ENCODE assay signal across 16 cellular contexts in the genomic region with DNA sequence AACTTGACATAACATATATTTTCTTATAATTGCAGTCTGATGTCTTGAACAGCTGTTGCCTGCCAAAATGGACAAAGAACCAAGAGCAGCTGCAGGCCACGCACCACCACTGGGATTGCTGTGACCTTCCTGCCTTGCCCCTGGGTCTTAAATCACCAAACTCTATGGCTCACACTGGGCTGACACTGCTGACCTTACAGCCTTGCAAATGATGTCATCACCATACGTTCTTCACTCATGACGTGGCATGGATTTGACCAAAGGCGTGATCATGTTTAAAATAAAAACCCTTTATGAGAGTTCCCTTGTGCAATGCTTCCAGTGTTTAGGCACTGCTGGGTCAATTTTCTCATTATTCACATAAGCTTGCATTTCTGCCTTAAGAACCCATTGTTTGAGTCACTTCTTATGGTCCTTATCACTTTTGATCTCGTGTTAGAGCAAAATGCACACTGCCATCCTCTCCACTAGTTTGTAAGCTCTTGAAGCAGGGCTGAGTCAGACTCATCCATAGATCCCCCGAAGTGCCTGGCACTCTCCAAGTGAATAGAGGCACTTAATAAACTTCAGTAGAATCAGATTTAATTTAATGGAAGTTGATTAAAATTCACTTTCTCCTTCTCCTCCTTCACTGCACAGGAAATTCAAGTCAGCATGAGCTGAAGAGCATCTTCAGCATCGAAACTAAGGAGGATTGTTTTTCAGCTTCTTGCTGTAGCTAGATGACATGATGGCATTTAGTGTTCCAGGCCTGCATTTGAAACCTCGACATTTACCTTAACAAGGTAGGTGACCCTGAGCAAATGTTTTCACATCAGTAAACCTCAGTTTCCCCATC.
DNase-seq lines count a peak whose midpoint lies in the region; ATAC-seq and TF ChIP-seq lines count a peak whose summit lies in the region.
"Had no signal": no experiment of that assay in that cellular context is flagged by ENCODE, and none has a peak within 500 bp of the region (broad histone marks: within the 10 kb centered on the region; RNA-seq: fewer than 3 reads in every experiment).

No MANE protein-coding gene starts in this region.

- dilution Hi-C loops in IMR-90 (cut with HindIII; ENCODE audit: low sequenced_read_pairs, unreplicated experiment), result no loop called here

- intact Hi-C loops in IMR-90 (cut with micrococcal nuclease) (no loop called here), right cardiac atrium (cut with DNase I) (no loop called here)

- no peak overlapping the region for H3K4ac ChIP-seq in IMR-90 (ENCODE audit: low read depth, low read length)

- H3K4me1 ChIP-seq in IMR-90 (ENCODE audit: control insufficient read depth, insufficient read depth, low read length) (no peaks in the 10 kb centered on the region), right cardiac atrium (ENCODE audit: control insufficient read depth, insufficient read depth, low read length) (no peaks in the 10 kb centered on the region)
- H3K4me1 ChIP-seq: tibial nerve had no signal

- no peak overlapping the region for H3K4me2 ChIP-seq in IMR-90 (ENCODE audit: low read depth, low read length)

- H2AK5ac ChIP-seq in IMR-90 (ENCODE audit: low read depth, low read length), result no peak overlapping the region

- H2AFZ ChIP-seq in IMR-90 (replicated peaks; ENCODE audit: low read length, poor library complexity), result no peak overlapping the region

- H4K5ac ChIP-seq in IMR-90 (ENCODE audit: low read depth, low read length), result no peak overlapping the region

- no peaks in the 10 kb centered on the region for H3K9me1 ChIP-seq in IMR-90 (ENCODE audit: insufficient read depth, low read length)

- H2BK120ac ChIP-seq in IMR-90 (ENCODE audit: low read depth, low read length), result no peak overlapping the region

- H3K36me3 ChIP-seq in IMR-90 (ENCODE audit: control insufficient read depth, insufficient read depth, low read length), result no peaks in the 10 kb centered on the region
- H3K36me3 ChIP-seq: MG63, tibial nerve had no signal

- H3K79me1 ChIP-seq in IMR-90 (ENCODE audit: low read depth in 1 of 2, low read length in 2 of 2), result no peaks in the 10 kb centered on the region

- in situ Hi-C loops in IMR-90 (cut with MboI; ENCODE audit: low sequenced_read_pairs), result loop anchor here (25.0 kb wide), 3 partner anchors 122 to 372 kb away; no protein-coding TSS in a partner anchor

- H3K14ac ChIP-seq in IMR-90 (replicated peaks; ENCODE audit: low read depth, low read length), result no peak overlapping the region

- no peak overlapping the region for H3K9ac ChIP-seq in IMR-90 (ENCODE audit: low read depth, low read length)

- no peak overlapping the region for H4K91ac ChIP-seq in IMR-90 (ENCODE audit: insufficient read depth, low read depth, low read length)

- H2BK5ac ChIP-seq in IMR-90 (ENCODE audit: low read depth, low read length, poor library complexity, severe bottlenecking), result no peak overlapping the region

- H3K27me3 ChIP-seq in IMR-90 (ENCODE audit: control insufficient read depth, insufficient read depth, low read length) (peaks cover 8% of the 10 kb centered on the region), right cardiac atrium (ENCODE audit: control insufficient read depth, insufficient read depth) (no peaks in the 10 kb centered on the region)
- H3K27me3 ChIP-seq: MG63, tibial nerve had no signal

- no peak for TF ChIP-seq RAD21 in IMR-90 (IDR thresholded peaks at IDR 0.05; ENCODE audit: low read length)

- no peak overlapping the region for H3K18ac ChIP-seq in IMR-90 (ENCODE audit: low read depth, low read length)

- no TSS peak for BruUV-seq in IMR-90 (replicated peaks; lab: Mats Ljungman, UMichigan)

- DNase-seq in IMR-90 (peak; percentile 92), amniotic epithelial cell (ENCODE audit: low read depth) (peak; percentile 63), myocyte (ENCODE audit: low read depth) (peak; percentile 86), right cardiac atrium (no peak), SHP77 treated with DMSO at 0.1 percent for 48 hours (lab: John Stamatoyannopoulos, UW) (no peak), DMS 273 treated with DMSO at 0.1 percent for 48 hours (lab: John Stamatoyannopoulos, UW) (no peak), DMS114 treated with DMSO at 0.1 percent for 48 hours (lab: John Stamatoyannopoulos, UW; ENCODE audit: unreplicated experiment) (no peak)
- DNase-seq: activated CD4-positive, alpha-beta T cell treated with anti-CD3 and anti-CD28 coated beads for 48 hours; activated effector memory CD4-positive, alpha-beta T cell treated with Interleukin-2 at 50 U/mL for 16 hours; Calu3; central memory CD4-positive, alpha-beta T cell; hypothalamus; MG63; NCI-H2171 had no signal

- ATAC-seq in IMR-90 (ENCODE audit: low read depth) (peak; percentile 93), right cardiac atrium (no peak)

- H2BK15ac ChIP-seq in IMR-90 (ENCODE audit: low read depth, low read length), result no peak overlapping the region

- no peak overlapping the region for H3K27ac ChIP-seq in IMR-90 (ENCODE audit: insufficient read depth, low read length)
- H3K27ac ChIP-seq in right cardiac atrium (ENCODE audit: low read length), result no peak overlapping the region

- peaks cover 4% of the 10 kb centered on the region; the same call in 1 of the 2 replicates for H3K9me3 ChIP-seq in IMR-90 (ENCODE audit: control insufficient read depth, insufficient read depth, low read length)
- H3K9me3 ChIP-seq in right cardiac atrium (ENCODE audit: control insufficient read depth, low read length), result no peaks in the 10 kb centered on the region
- H3K9me3 ChIP-seq: MG63 had no signal

- no peak overlapping the region for H3K4me3 ChIP-seq in IMR-90 (ENCODE audit: insufficient read depth, low read depth, low read length)
- H3K4me3 ChIP-seq in right cardiac atrium (ENCODE audit: low read length), result no peak overlapping the region
- H3K4me3 ChIP-seq: MG63, tibial nerve had no signal

- H2AK9ac ChIP-seq in IMR-90 (replicated peaks; ENCODE audit: low read depth, low read length, poor library complexity), result no peak overlapping the region

- POLR2A ChIA-PET in IMR-90 (lab: Charles Lee; ENCODE audit: unreplicated experiment), result no interaction called here

- H3K23ac ChIP-seq in IMR-90 (ENCODE audit: low read depth, low read length), result no peak overlapping the region

- H3K56ac ChIP-seq in IMR-90 (ENCODE audit: extremely low read depth, insufficient read depth, low read length), result no peak overlapping the region

- 30% methylated on average over 5 of the region's 8 CpGs; no CpG with 5 or more reads in 1 of the 2 experiments for WGBS in IMR-90 (ENCODE audit: extremely low coverage in 2 of 2, insufficient read length in 1 of 2), 2 experiments
- 66% methylated on average over 8 of the region's 8 CpGs for WGBS in right cardiac atrium

- no peaks in the 10 kb centered on the region for H4K20me1 ChIP-seq in IMR-90 (ENCODE audit: insufficient read depth, low read length)

- no peak overlapping the region for H4K8ac ChIP-seq in IMR-90 (ENCODE audit: low read depth in 2 of 2, low read length in 2 of 2)

- TF ChIP-seq CTCF in GM12872 (IDR thresholded peaks at IDR 0.05; ENCODE audit: insufficient read depth, low read depth, low read length) (0 out of 3 replicates have a peak, but pooled peaks have one; percentile 8), IMR-90 (conservative IDR thresholded peaks at IDR 0.05; ENCODE audit: low read depth, low read length) (no peak)

- H2BK20ac ChIP-seq in IMR-90 (ENCODE audit: low read depth, low read length), result no peak overlapping the region

- CTCF ChIA-PET in IMR-90 (lab: Yijun Ruan, JAX), result interaction anchor here (0.8 to 0.9 kb wide), 2 partner anchors 9 kb away, joined by 3 read pairs; no protein-coding TSS in a partner anchor

- no peak for TF ChIP-seq POLR2A in IMR-90 (IDR thresholded peaks at IDR 0.05; ENCODE audit: low read depth, low read length)

TF ChIP-seq in IMR-90, 13 proteins besides CTCF, POLR2A, EP300 and RAD21:
- TF ChIP-seq BHLHE40 (IDR thresholded peaks at IDR 0.05; ENCODE audit: low read depth, low read length), result peak; percentile 47; the same call in 1 of the 2 replicates
- peak; percentile 12; the same call in 1 of the 2 replicates for TF ChIP-seq FOS (IDR thresholded peaks at IDR 0.05; ENCODE audit: low read depth, low read length)
- TF ChIP-seq RCOR1 (IDR thresholded peaks at IDR 0.05; ENCODE audit: insufficient replicate concordance, low read length), result no peak
- TF ChIP-seq MAFK (IDR thresholded peaks at IDR 0.05; ENCODE audit: low read depth, low read length), result no peak
- TF ChIP-seq CEBPB (IDR thresholded peaks at IDR 0.05; ENCODE audit: low read depth, low read length), result peak; percentile 70; the same call in 1 of the 2 replicates

Comparison
In these comparisons a context has a peak if more than half of its experiments do, and no peak if none do; other contexts are left out.
1. DNase-seq: peak in IMR-90 (single experiment), amniotic epithelial cell (single experiment) and myocyte (single experiment); none in right cardiac atrium (0 of 3), SHP77 treated with DMSO at 0.1 percent for 48 hours (single experiment), DMS 273 treated with DMSO at 0.1 percent for 48 hours (single experiment) and DMS114 treated with DMSO at 0.1 percent for 48 hours (single experiment).